ENCODE assay signal across 18 cellular contexts in genomic region chr9:123972618-123973017, GRCh38. TPM values are rescaled to one million over a fixed set of nuclear protein-coding genes. Genes with fewer than 3 reads are reported as not detected.
DNase-seq lines count a peak whose midpoint lies in the region; ATAC-seq, FAIRE-seq and TF ChIP-seq lines count a peak whose summit lies in the region.
"Had no signal": no experiment of that assay in that cellular context is flagged by ENCODE, and none has a peak within 500 bp of the region (broad histone marks: within the 10 kb centered on the region; RNA-seq: fewer than 3 reads in every experiment).

No MANE protein-coding gene starts in this region.

- no peak overlapping the region for H3K23ac ChIP-seq in H1 (ENCODE audit: insufficient read length)

- POLR2A ChIA-PET in WTC11 (lab: Charles Lee): no interaction called here
- POLR2A ChIA-PET in H1 (lab: Charles Lee; ENCODE audit: partially characterized antibody): no interaction called here
- POLR2A ChIA-PET in CD8-positive, alpha-beta T cell (lab: Charles Lee): no interaction called here

- H2AFZ ChIP-seq in H1 (ENCODE audit: low read length): no peak overlapping the region

- H3K27me3 Mint-ChIP-seq in WTC11 (ENCODE audit: low read depth): peaks cover 7% of the 10 kb centered on the region
- H3K27me3 Mint-ChIP-seq in CD8-positive, alpha-beta T cell (ENCODE audit: low read depth): peaks cover 13% of the 10 kb centered on the region

- H3K36me3 Mint-ChIP-seq in WTC11: no peaks in the 10 kb centered on the region
- no peaks in the 10 kb centered on the region for H3K36me3 Mint-ChIP-seq in CD8-positive, alpha-beta T cell
- H3K36me3 Mint-ChIP-seq: CD4-positive, alpha-beta memory T cell had no signal

- no peak overlapping the region for H2BK20ac ChIP-seq in H1 (ENCODE audit: low read length)

- H3K27me3 ChIP-seq in right atrium auricular region (no peaks in the 10 kb centered on the region), H1 (replicated peaks in 1 of 4; ENCODE audit: control insufficient read depth in 3 of 4, extremely low read depth in 1 of 4, insufficient read depth in 3 of 4, low read length in 3 of 4) (no peaks in the 10 kb centered on the region; a peak in 1 of 7 replicates)
- H3K27me3 ChIP-seq in CD8-positive, alpha-beta T cell (ENCODE audit: insufficient read depth, low read length): peaks cover under 1% of the 10 kb centered on the region

- no peaks in the 10 kb centered on the region for H3K4me1 Mint-ChIP-seq in WTC11
- H3K4me1 Mint-ChIP-seq in CD8-positive, alpha-beta T cell (ENCODE audit: low read depth): no peaks in the 10 kb centered on the region
- H3K4me1 Mint-ChIP-seq: CD4-positive, alpha-beta memory T cell had no signal

- no peak overlapping the region for H3K14ac ChIP-seq in H1 (ENCODE audit: insufficient read length)

- H3K9me3 ChIP-seq in right atrium auricular region (no peaks in the 10 kb centered on the region), H1 (ENCODE audit: insufficient read depth in 2 of 2, low read depth in 1 of 2, low read length in 1 of 2) (peaks cover 3 to 22% of the 10 kb centered on the region in 2 experiments; a peak in 2 of 4 replicates)
- no peaks in the 10 kb centered on the region for H3K9me3 ChIP-seq in CD8-positive, alpha-beta T cell (ENCODE audit: low read length)

- no peak overlapping the region for H3K4ac ChIP-seq in H1 (replicated peaks; ENCODE audit: insufficient read length, low read depth, low read length)

- H3K27ac Mint-ChIP-seq in WTC11: no peak overlapping the region
- H3K27ac Mint-ChIP-seq in CD8-positive, alpha-beta T cell: no peak overlapping the region
- H3K27ac Mint-ChIP-seq: CD4-positive, alpha-beta memory T cell; HFFc6 had no signal

- H3K9ac ChIP-seq in H1 (replicated peaks in 1 of 4; ENCODE audit: extremely low read depth in 1 of 4, low read depth in 3 of 4, low read length in 3 of 4): no peak overlapping the region

- no peak overlapping the region for H3K18ac ChIP-seq in H1 (ENCODE audit: extremely low read depth, low read length)

- TF ChIP-seq CTCF in right atrium auricular region (IDR thresholded peaks at IDR 0.05) (no peak), WTC11 (IDR thresholded peaks at IDR 0.05) (no peak), H1 (IDR thresholded peaks at IDR 0.05; ENCODE audit: control extremely low read depth in 1 of 3, insufficient read depth in 1 of 3, low read depth in 1 of 3, low read length in 3 of 3) (no peak)
- no peak for TF ChIP-seq CTCF in CD8-positive, alpha-beta T cell (IDR thresholded peaks at IDR 0.05)

- no peak overlapping the region for H3K4me3 Mint-ChIP-seq in WTC11
- no peak overlapping the region for H3K4me3 Mint-ChIP-seq in CD8-positive, alpha-beta T cell
- H3K4me3 Mint-ChIP-seq: CD4-positive, alpha-beta memory T cell; HFFc6 had no signal

- H3K9me3 Mint-ChIP-seq in WTC11: no peaks in the 10 kb centered on the region
- no peaks in the 10 kb centered on the region for H3K9me3 Mint-ChIP-seq in CD8-positive, alpha-beta T cell
- H3K9me3 Mint-ChIP-seq: CD4-positive, alpha-beta memory T cell; HFFc6 had no signal

- no peak for FAIRE-seq in H1 (lab: Jason Lieb, UNC)
- FAIRE-seq: A549, GM19239 had no signal

- DNase-seq in cardiac septum (ENCODE audit: low spot score) (peak; percentile 4), right atrium auricular region (ENCODE audit: low spot score) (no peak), WTC11 (ENCODE audit: low spot score) (no peak), H1 (ENCODE audit: low read depth in 1 of 2, low spot score in 2 of 2) (no peak), SHP77 (lab: John Stamatoyannopoulos, UW) (no peak), NCI-H2107 treated with DMSO at 0.1 percent for 48 hours (lab: John Stamatoyannopoulos, UW; ENCODE audit: unreplicated experiment) (no peak)
- DNase-seq in CD8-positive, alpha-beta T cell: no peak
- DNase-seq: AML-193; Calu3; CD4-positive, alpha-beta memory T cell; DMS79 treated with DMSO at 0.1 percent for 48 hours; GF-D8; HCEC 1CT; HFFc6 had no signal

- no peaks in the 10 kb centered on the region for H3K4me1 ChIP-seq in right atrium auricular region
- H3K4me1 ChIP-seq in H1 (replicated peaks in 1 of 4; ENCODE audit: control insufficient read depth in 3 of 4, insufficient read depth in 4 of 4, low read length in 3 of 4): no peaks in the 10 kb centered on the region
- H3K4me1 ChIP-seq in CD8-positive, alpha-beta T cell (ENCODE audit: insufficient read depth, low read length): no peaks in the 10 kb centered on the region
- H3K4me1 ChIP-seq: A549 had no signal

- TF ChIP-seq POLR2A in H1 (IDR thresholded peaks at IDR 0.05; ENCODE audit: control extremely low read depth in 1 of 2, low read depth in 2 of 2, low read length in 2 of 2): no peak

- H4K8ac ChIP-seq in H1 (ENCODE audit: extremely low read depth, insufficient read depth, low read length): no peak overlapping the region

- ATAC-seq in WTC11: no peak
- ATAC-seq in CD8-positive, alpha-beta T cell: no peak
- ATAC-seq: A549 had no signal

- peak overlapping the region; percentile 53; the same call in 1 of the 2 replicates for H2BK12ac ChIP-seq in H1 (ENCODE audit: low read depth, low read length)

- no peak overlapping the region; a peak in 1 of 4 replicates for H3K4me2 ChIP-seq in H1 (ENCODE audit: insufficient read depth in 1 of 2, low read depth in 2 of 2, low read length in 2 of 2)
- H3K4me2 ChIP-seq: A549 had no signal

- H3K79me2 ChIP-seq in H1 (ENCODE audit: control insufficient read depth in 1 of 2, insufficient read depth in 2 of 2, low read length in 2 of 2): peaks cover 0 to 4% of the 10 kb centered on the region in 2 experiments; a peak in 2 of 4 replicates

- no peak for TF ChIP-seq EP300 in H1 (IDR thresholded peaks at IDR 0.05; ENCODE audit: borderline replicate concordance in 1 of 2, low read depth in 2 of 2, low read length in 2 of 2)

- H2BK15ac ChIP-seq in H1 (ENCODE audit: low read length): peak overlapping the region; percentile 82

- WGBS in H1 (ENCODE audit: extremely low coverage in 1 of 2, insufficient coverage in 1 of 2, insufficient read length in 1 of 2, insufficient replicate concordance in 2 of 2, low coverage in 1 of 2, low lambda C conversion rate in 2 of 2, missing lambda C conversion rate in 1 of 2), 2 experiments: 86 to 100% methylated on average over 8 of the region's 8 CpGs

- CTCF ChIA-PET in WTC11 (lab: Charles Lee): no interaction called here
- CTCF ChIA-PET in H1 (lab: Charles Lee; ENCODE audit: partially characterized antibody): no interaction called here
- CTCF ChIA-PET in CD8-positive, alpha-beta T cell (lab: Charles Lee): no interaction called here

- H2AK5ac ChIP-seq in H1 (ENCODE audit: low read depth, low read length): peak overlapping the region; percentile 96

- H3K56ac ChIP-seq in H1 (replicated peaks; ENCODE audit: insufficient read length, low read depth, low read length): peak overlapping the region; percentile 92

- H4K5ac ChIP-seq in H1 (ENCODE audit: insufficient read length, low read depth, low read length): no peak overlapping the region

- no peaks in the 10 kb centered on the region for H3K36me3 ChIP-seq in right atrium auricular region
- no peaks in the 10 kb centered on the region; a peak in 2 of 8 replicates for H3K36me3 ChIP-seq in H1 (ENCODE audit: control insufficient read depth in 2 of 4, insufficient read depth in 4 of 4, low read length in 3 of 4)
- H3K36me3 ChIP-seq in CD8-positive, alpha-beta T cell (ENCODE audit: insufficient read depth, low read length): no peaks in the 10 kb centered on the region

- intact Hi-C loops in cardiac septum (cut with DNase I): no loop called here
- intact Hi-C loops in CD8-positive, alpha-beta T cell (cut with DNase I, micrococcal nuclease): no loop called here

- H3K27ac ChIP-seq in right atrium auricular region: no peak overlapping the region
- no peak overlapping the region for H3K27ac ChIP-seq in H1 (ENCODE audit: low read depth, low read length)
- no peak overlapping the region for H3K27ac ChIP-seq in CD8-positive, alpha-beta T cell (ENCODE audit: low read depth, low read length)
- H3K27ac ChIP-seq: 22Rv1, A549, C4-2B had no signal

- peaks cover 0 to 21% of the 10 kb centered on the region in 2 experiments for H4K20me1 ChIP-seq in H1 (replicated peaks in 1 of 2; ENCODE audit: control insufficient read depth in 1 of 2, insufficient read depth in 2 of 2, low read length in 2 of 2)

- H3K79me1 ChIP-seq in H1 (ENCODE audit: low read depth, low read length): no peaks in the 10 kb centered on the region

- H4K91ac ChIP-seq in H1 (replicated peaks; ENCODE audit: insufficient read length, low read length): peak overlapping the region; percentile 86

- no peak overlapping the region for H2BK5ac ChIP-seq in H1 (ENCODE audit: low read depth, low read length)

- H2BK120ac ChIP-seq in H1 (replicated peaks; ENCODE audit: low read depth, low read length): no peak overlapping the region

- TF ChIP-seq RAD21 in H1 (IDR thresholded peaks at IDR 0.05 in 1 of 2, conservative IDR thresholded peaks at IDR 0.05 in 1 of 2; ENCODE audit: low read depth in 2 of 2, low read length in 2 of 2): no peak

- no peak overlapping the region for H3K4me3 ChIP-seq in right atrium auricular region
- H3K4me3 ChIP-seq in H1 (ENCODE audit: extremely low read depth in 1 of 4, insufficient read depth in 2 of 4, low read depth in 3 of 4, low read length in 4 of 4): no peak overlapping the region
- no peak overlapping the region for H3K4me3 ChIP-seq in CD8-positive, alpha-beta T cell (ENCODE audit: low read depth, low read length)
- H3K4me3 ChIP-seq: A549 had no signal

- peaks cover 24% of the 10 kb centered on the region for H3K23me2 ChIP-seq in H1 (ENCODE audit: low read depth, low read length)

RNA-seq across cellular contexts. Expression of gene LHX2, which starts 39.0 kb away (rescaled TPM):
- 0.19 TPM for total RNA-seq in cardiac septum
- total RNA-seq in right atrium auricular region: under 1 TPM in 1 of 2 donors, not detected in 1; 0.31 TPM
- 0.42 to 0.50 TPM in 2 of 3 replicates, not detected in the other for total RNA-seq in WTC11 (2021)
- 0.11 and 0.17 TPM in 2 replicates for total RNA-seq in H1 (2021; fragmentation: NEBNext Ultra II Directional; extraction: Animal tissue kit (Norgen Biotek cat#: 25700))
- 0.72 and 0.86 TPM in 2 replicates for polyA plus RNA-seq in H1 (2011; rRNA removed)
- 0.66 TPM for polyA plus RNA-seq in H1 (2011; cell fraction: cytosol; rRNA removed)
- 0.20 TPM for polyA plus RNA-seq in H1 (2011; cell fraction: nucleus; rRNA removed)
- polyA plus RNA-seq in H1 (2012, experiment 1 of 2): 0.31 to 0.59 TPM (median 0.37 TPM) in 3 of 4 replicates, not detected in the other
- polyA plus RNA-seq in H1 (2012, experiment 2 of 2): 0.66 TPM
- polyA plus RNA-seq in H1 (2013, experiment 1 of 2): 0.34 TPM
- 0.20 TPM for polyA plus RNA-seq in H1 (2013, experiment 2 of 2)
- polyA minus RNA-seq in H1 (2011; rRNA and poly(A)+ RNA removed): 0.49 TPM in 1 of 2 replicates, not detected in the other
- polyA minus RNA-seq in H1 (2011; cell fraction: cytosol; rRNA and poly(A)+ RNA removed): not detected
- polyA minus RNA-seq in H1 (2011; cell fraction: nucleus; rRNA and poly(A)+ RNA removed): 0.50 TPM
- total RNA-seq in CD8-positive, alpha-beta T cell: not detected
- total RNA-seq: Calu3; CD4-positive, alpha-beta memory T cell; HFFc6 had no signal
- polyA plus RNA-seq: CD4-positive, alpha-beta memory T cell had no signal

RNA-seq across cellular contexts. Expression of gene DENND1A, which starts 42.7 kb away (rescaled TPM):
- total RNA-seq in cardiac septum (16.0 TPM), right atrium auricular region (10 to 100 TPM; 14.9 to 23.6 TPM), WTC11 (2021) (22.4 to 23.5 TPM (median 23.1 TPM) in 3 replicates)
- 26.2 and 26.4 TPM in 2 replicates for total RNA-seq in H1 (2021; fragmentation: NEBNext Ultra II Directional; extraction: Animal tissue kit (Norgen Biotek cat#: 25700))
- 24.1 and 33.9 TPM in 2 replicates for polyA plus RNA-seq in H1 (2011; rRNA removed)
- 18.7 TPM for polyA plus RNA-seq in H1 (2011; cell fraction: cytosol; rRNA removed)
- 61.5 TPM for polyA plus RNA-seq in H1 (2011; cell fraction: nucleus; rRNA removed)
- 21.8 to 25.4 TPM (median 24.1 TPM) in 4 replicates for polyA plus RNA-seq in H1 (2012, experiment 1 of 2)
- 18.2 TPM for polyA plus RNA-seq in H1 (2012, experiment 2 of 2)
- 16.0 TPM for polyA plus RNA-seq in H1 (2013, experiment 1 of 2)
- 16.8 TPM for polyA plus RNA-seq in H1 (2013, experiment 2 of 2)
- 74.1 and 91.8 TPM in 2 replicates for polyA minus RNA-seq in H1 (2011; rRNA and poly(A)+ RNA removed)
- polyA minus RNA-seq in H1 (2011; cell fraction: cytosol; rRNA and poly(A)+ RNA removed): 30.5 TPM
- polyA minus RNA-seq in H1 (2011; cell fraction: nucleus; rRNA and poly(A)+ RNA removed): 81.2 TPM
- 10 to 100 TPM; 17.5 to 18.7 TPM for total RNA-seq in CD8-positive, alpha-beta T cell
